Comparison of ENCODE assay signal across 8 cellular contexts in genomic region chr4:137532869-137533236, GRCh38. TPM values are rescaled to one million over a fixed set of nuclear protein-coding genes. Genes with fewer than 3 reads are reported as not detected.
A peak's percentile ranks its signal among the peaks of the same experiment; 100 is the strongest.
DNase-seq lines count a peak whose midpoint lies in the region; ATAC-seq and TF ChIP-seq lines count a peak whose summit lies in the region.
"Had no signal": no experiment of that assay in that cellular context is flagged by ENCODE, and none has a peak within 500 bp of the region (broad histone marks: within the 10 kb centered on the region; RNA-seq: fewer than 3 reads in every experiment).

No MANE protein-coding gene starts in this region.

- 5% methylated on average over 3 of the region's 3 CpGs for WGBS in suprapubic skin

- peak overlapping the region; percentile 91 for H3K4me2 ChIP-seq in MM.1S (ENCODE audit: low read depth, low read length)

- H3K4me1 ChIP-seq in MM.1S (ENCODE audit: low read length) (0 out of 2 replicates have a peak, but pooled peaks cover 7% of the 10 kb centered on the region), suprapubic skin (peaks cover 6% of the 10 kb centered on the region)

- no peaks in the 10 kb centered on the region for H3K36me3 ChIP-seq in MM.1S (replicated peaks; ENCODE audit: insufficient read depth, low read length)
- H3K36me3 ChIP-seq in suprapubic skin: no peaks in the 10 kb centered on the region

- TF ChIP-seq EP300 in suprapubic skin (IDR thresholded peaks at IDR 0.05): no peak

- TF ChIP-seq CTCF in MM.1S (IDR thresholded peaks at IDR 0.05; ENCODE audit: low read length): no peak
- no peak for TF ChIP-seq CTCF in suprapubic skin (IDR thresholded peaks at IDR 0.05)

- peak overlapping the region; percentile 99 for H2AFZ ChIP-seq in MM.1S (ENCODE audit: low read length)

- H3K9me2 ChIP-seq in MM.1S (replicated peaks; ENCODE audit: insufficient read depth, low read length): no peaks in the 10 kb centered on the region

- H3F3A ChIP-seq in MM.1S (ENCODE audit: insufficient read depth, low read length): peaks cover 14% of the 10 kb centered on the region

- TF ChIP-seq POLR2A in suprapubic skin (IDR thresholded peaks at IDR 0.05): no peak

- no peaks in the 10 kb centered on the region for H4K20me1 ChIP-seq in MM.1S (ENCODE audit: insufficient read depth, low read length)

- H3K4me3 ChIP-seq in MM.1S (ENCODE audit: low read length) (peak overlapping the region; percentile 85), suprapubic skin (peak overlapping the region; percentile 52)

- peak; percentile 21 for ATAC-seq in GM19463 (IDR thresholded peaks at IDR 0.05; ENCODE audit: unreplicated experiment)

- H3K27ac ChIP-seq in MM.1S (ENCODE audit: low read length): peak overlapping the region; percentile 63
- H3K27ac ChIP-seq in suprapubic skin: peak overlapping the region; percentile 81

- H3K9me3 ChIP-seq in MM.1S (replicated peaks; ENCODE audit: insufficient read depth, low read length): no peaks in the 10 kb centered on the region
- no peaks in the 10 kb centered on the region for H3K9me3 ChIP-seq in suprapubic skin

- DNase-seq in MM.1S: peak; percentile 69
- DNase-seq in glomerular visceral epithelial cell (ENCODE audit: extremely low spot score): peak; percentile 1
- DNase-seq in suprapubic skin (ENCODE audit: low spot score in 2 of 2): no peak
- DNase-seq in activated CD4-positive, alpha-beta T cell treated with anti-CD3 and anti-CD28 coated beads for 1 hour: no peak
- no peak for DNase-seq in putamen (ENCODE audit: low spot score)
- no peak for DNase-seq in NCI-H526 (lab: John Stamatoyannopoulos, UW)
- DNase-seq: activated CD8-positive, alpha-beta memory T cell treated with anti-CD3 and anti-CD28 coated beads, Interleukin-2, amount 50 U/mL, for 4 hours had no signal

- H3K27me3 ChIP-seq in MM.1S (replicated peaks; ENCODE audit: insufficient read depth, low read length): no peaks in the 10 kb centered on the region
- no peaks in the 10 kb centered on the region for H3K27me3 ChIP-seq in suprapubic skin

- peak overlapping the region; percentile 57 for H3K9ac ChIP-seq in MM.1S (ENCODE audit: low read length)

- no peaks in the 10 kb centered on the region for H3K79me2 ChIP-seq in MM.1S (ENCODE audit: low read length)

RNA-seq across cellular contexts. Expression of gene PCDH18, which starts 0.6 kb away (rescaled TPM):
- total RNA-seq in suprapubic skin: 10 to 100 TPM in 1 of 4 donors, 1 to 10 TPM in 3; 4.1 to 11.5 (median 6.8) TPM

Comparison
In these comparisons a context has a peak if more than half of its experiments do, and no peak if none do; other contexts are left out.
1. DNase-seq: peak in MM.1S (single experiment) and glomerular visceral epithelial cell (single experiment); none in suprapubic skin (0 of 2), activated CD4-positive, alpha-beta T cell treated with anti-CD3 and anti-CD28 coated beads for 1 hour (single experiment), putamen (single experiment) and NCI-H526 (0 of 2).